ENCODE assay signal across 8 cellular contexts in the genomic region with DNA sequence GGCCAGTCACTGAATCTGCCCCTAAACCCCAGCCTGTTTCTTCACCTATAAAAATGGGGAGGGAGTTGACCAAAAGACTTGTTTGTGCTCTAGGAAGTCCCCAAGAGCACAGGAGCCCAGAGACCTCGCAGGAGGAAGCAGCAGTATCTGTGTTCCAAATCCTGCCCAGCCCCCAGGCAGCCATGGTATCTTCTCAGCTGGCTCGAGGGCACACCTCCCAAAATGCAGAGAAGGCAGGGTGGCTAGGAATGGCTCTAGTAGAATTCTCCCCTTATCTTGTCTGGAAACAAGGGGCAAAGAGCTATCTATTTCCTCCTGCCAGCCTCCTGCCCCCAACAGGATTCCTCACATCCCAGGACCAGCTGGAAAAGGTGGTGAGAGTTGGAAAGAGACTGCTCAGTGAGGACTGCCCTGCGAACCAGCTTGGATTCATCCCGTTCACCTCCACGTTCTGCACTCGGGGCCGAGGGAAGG. TPM values are rescaled to one million over a fixed set of nuclear protein-coding genes. Genes with fewer than 3 reads are reported as not detected.
DNase-seq lines count a peak whose midpoint lies in the region; ATAC-seq and TF ChIP-seq lines count a peak whose summit lies in the region.

No MANE protein-coding gene starts in this region.

- H3K27ac ChIP-seq in WERI-Rb-1 (peak overlapping the region; percentile 67), esophagus squamous epithelium (peak overlapping the region; percentile 82 to 93 (median 87))

- no peak for TF ChIP-seq POLR2A in esophagus squamous epithelium (IDR thresholded peaks at IDR 0.05)

- H3K36me3 ChIP-seq in H7 (replicated peaks; ENCODE audit: control insufficient read depth, insufficient read depth, low read length), result no peaks in the 10 kb centered on the region
- H3K36me3 ChIP-seq in WERI-Rb-1, result no peaks in the 10 kb centered on the region
- H3K36me3 ChIP-seq in esophagus squamous epithelium, result no peaks in the 10 kb centered on the region

- H3K4me3 ChIP-seq in H7 (ENCODE audit: insufficient read depth, low read depth, low read length) (no peak overlapping the region), WERI-Rb-1 (ENCODE audit: low read depth, low read length) (no peak overlapping the region), esophagus squamous epithelium (peak overlapping the region in 3 of 4 donors; percentile 24 to 54 (median 32))

- TF ChIP-seq CTCF in WERI-Rb-1 (IDR thresholded peaks at IDR 0.05; ENCODE audit: low read depth, low read length) (no peak), esophagus squamous epithelium (IDR thresholded peaks at IDR 0.05) (no peak)

- DNase-seq in H7 (peak; percentile 45), WERI-Rb-1 (no peak), esophagus squamous epithelium (lab: John Stamatoyannopoulos, UW) (no peak), T1000 (lab: John Stamatoyannopoulos, UW) (no peak), NCI-H345 treated with DMSO at 0.1 percent for 48 hours (lab: John Stamatoyannopoulos, UW; ENCODE audit: unreplicated experiment) (no peak), NCI-H526 treated with DMSO at 0.1 percent for 48 hours (lab: John Stamatoyannopoulos, UW) (no peak)
- DNase-seq in stimulated activated CD4-positive, alpha-beta T cell treated with anti-CD3 and anti-CD28 coated beads, Interleukin-2, amount 100 ng/mL, for 24 hours, result peak; percentile 59 to 64

- H3K27me3 ChIP-seq in H7 (ENCODE audit: control insufficient read depth, insufficient read depth, low read length) (no peaks in the 10 kb centered on the region), WERI-Rb-1 (ENCODE audit: insufficient read depth, low read depth, severe bottlenecking) (no peaks in the 10 kb centered on the region), esophagus squamous epithelium (peaks cover 0 to 4% (median 0%) of the 10 kb centered on the region in 4 donors)

- no peak for ATAC-seq in HG03135 (IDR thresholded peaks at IDR 0.05; ENCODE audit: unreplicated experiment)

- intact Hi-C loops in esophagus squamous epithelium (cut with DNase I), result no loop called here

- WGBS in esophagus squamous epithelium, 2 donors, result 8 to 29% methylated on average over 2 to 6 of the region's 7 CpGs

- H3K9me3 ChIP-seq in WERI-Rb-1 (ENCODE audit: severe bottlenecking) (no peaks in the 10 kb centered on the region), esophagus squamous epithelium (no peaks in the 10 kb centered on the region)

- H3K4me1 ChIP-seq in esophagus squamous epithelium, result peaks cover 27 to 58% (median 28%) of the 10 kb centered on the region in 3 donors

RNA-seq across cellular contexts. Expression of gene TSPOAP1, which starts 8.6 kb away (rescaled TPM):
- 4.2 and 11.6 TPM in 2 replicates for total RNA-seq in H7 (2014; rRNA removed; shearing (Covaris generic))
- total RNA-seq in esophagus squamous epithelium, result 10 to 100 TPM in 1 of 4 donors, 1 to 10 TPM in 3; 2.9 to 16.0 (median 3.3) TPM

RNA-seq across cellular contexts. Expression of gene SUPT4H1, which starts 14.8 kb away (rescaled TPM):
- total RNA-seq in H7 (2014; rRNA removed; shearing (Covaris generic)), result 88.8 and 91.6 TPM in 2 replicates
- 10 to 100 TPM; 29.9 to 54.9 (median 37.0) TPM for total RNA-seq in esophagus squamous epithelium

RNA-seq across cellular contexts. Expression of gene MPO, which starts 56.4 kb away (rescaled TPM):
- total RNA-seq in H7 (2014; rRNA removed; shearing (Covaris generic)), result not detected in 2 replicates
- not detected for total RNA-seq in esophagus squamous epithelium

Comparison
In these comparisons a context has a peak if more than half of its experiments do, and no peak if none do; other contexts are left out.
1. DNase-seq: peak in H7 (single experiment) and stimulated activated CD4-positive, alpha-beta T cell treated with anti-CD3 and anti-CD28 coated beads, Interleukin-2, amount 100 ng/mL, for 24 hours (2 of 2); none in WERI-Rb-1 (single experiment), esophagus squamous epithelium (single experiment), T1000 (single experiment), NCI-H345 treated with DMSO at 0.1 percent for 48 hours (single experiment) and NCI-H526 treated with DMSO at 0.1 percent for 48 hours (single experiment).
2. H3K4me3 ChIP-seq: peak in esophagus squamous epithelium (3 of 4); none in H7 (single experiment) and WERI-Rb-1 (single experiment).